8 cellular contexts compared by ENCODE assay signal in the genomic region with DNA sequence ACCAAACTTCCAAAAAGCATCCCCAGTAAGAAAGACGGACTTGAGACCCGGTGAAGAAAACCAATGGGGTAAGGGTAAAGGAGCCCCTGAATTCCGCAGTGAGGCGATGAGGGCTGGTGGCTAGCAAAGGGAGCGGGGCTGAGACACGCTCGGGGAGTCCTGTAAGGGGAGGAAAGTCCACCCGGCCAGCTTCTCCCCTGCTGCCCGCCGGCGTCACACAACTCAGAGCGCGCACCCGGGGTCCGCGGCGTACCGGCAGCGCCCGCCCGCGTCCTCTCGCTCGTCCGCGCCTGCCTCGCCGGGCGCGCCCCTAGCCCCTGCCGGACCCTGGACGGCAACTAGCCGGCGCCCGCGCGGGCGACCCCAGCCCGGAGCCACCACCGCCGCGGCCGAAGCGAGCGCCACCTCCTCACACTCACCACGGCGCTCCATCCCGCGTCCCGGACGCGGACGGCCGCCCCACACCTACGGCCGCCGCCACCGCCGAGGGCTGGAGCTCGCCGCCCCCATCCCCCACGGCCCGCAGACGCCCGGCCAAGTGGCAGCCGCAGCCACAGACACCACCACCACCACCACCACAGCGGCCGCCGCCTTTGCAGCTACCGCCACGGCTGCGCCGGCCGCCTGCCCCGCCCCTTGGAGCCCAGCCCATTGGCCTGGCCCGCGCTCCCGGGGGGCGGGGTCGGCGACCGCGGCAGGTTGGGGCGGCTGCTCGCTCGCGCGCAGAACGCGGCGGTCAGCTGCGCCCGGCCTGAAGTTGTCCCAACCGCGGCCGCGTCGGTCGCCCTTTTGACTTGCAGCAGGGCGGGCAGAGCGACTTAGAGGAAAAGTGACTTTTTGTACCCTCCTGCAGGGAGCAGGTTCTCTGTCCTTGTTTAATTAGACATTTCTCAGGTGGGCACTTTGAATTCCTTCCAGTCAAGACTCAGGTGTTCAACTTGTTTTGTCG. TPM values are rescaled to one million over a fixed set of nuclear protein-coding genes. Genes with fewer than 3 reads are reported as not detected.
DNase-seq lines count a peak whose midpoint lies in the region; ATAC-seq and TF ChIP-seq lines count a peak whose summit lies in the region.

No MANE protein-coding gene starts in this region.

- ATAC-seq in GM21367 (IDR thresholded peaks at IDR 0.05; ENCODE audit: unreplicated experiment) (peak; percentile 69), right lobe of liver (peak; percentile 93 to 96 (median 94)), GM18870 (IDR thresholded peaks at IDR 0.05; ENCODE audit: unreplicated experiment) (no peak)
- peak; percentile 70 for ATAC-seq in stimulated activated naive CD8-positive, alpha-beta T cell treated with anti-CD3 and anti-CD28 coated beads, Interleukin-15, amount 100 ng/mL, for 72 hours

- H3K4me1 ChIP-seq in right lobe of liver, result peaks cover 0 to 5% (median 0%) of the 10 kb centered on the region in 4 donors

- no peaks in the 10 kb centered on the region for H3K36me3 Mint-ChIP-seq in dendritic cell treated with granulocyte-macrophage colony-stimulating factor and Interleukin-4, amounts not matched to agents 40 ng/mL and 50 ng/mL, for 4 days (ENCODE audit: low read depth)

- peak overlapping the region; percentile 68 for H3K4me3 Mint-ChIP-seq in dendritic cell treated with granulocyte-macrophage colony-stimulating factor and Interleukin-4, amounts not matched to agents 40 ng/mL and 50 ng/mL, for 4 days
- peak overlapping the region; percentile 74 to 81 for H3K4me3 Mint-ChIP-seq in stimulated activated naive CD8-positive, alpha-beta T cell treated with anti-CD3 and anti-CD28 coated beads, Interleukin-15, amount 100 ng/mL, for 72 hours

- DNase-seq in DMS53 (lab: John Stamatoyannopoulos, UW) (peak; percentile 96), HT1080 (ENCODE audit: low read depth) (peak; percentile 80), SW 1271 (lab: John Stamatoyannopoulos, UW) (peak; percentile 59 to 60), right lobe of liver (peak; percentile 90 to 91 (median 90))
- DNase-seq in stimulated activated naive CD8-positive, alpha-beta T cell treated with anti-CD3 and anti-CD28 coated beads, Interleukin-15, amount 100 ng/mL, for 72 hours, result peak; percentile 24 to 26

- H3K4me3 ChIP-seq in right lobe of liver, result peak overlapping the region; percentile 45 to 77 (median 60)

- H3K27ac Mint-ChIP-seq in dendritic cell treated with granulocyte-macrophage colony-stimulating factor and Interleukin-4, amounts not matched to agents 40 ng/mL and 50 ng/mL, for 4 days, result no peak overlapping the region
- peak overlapping the region in 1 of 2 donors; percentile 3 for H3K27ac Mint-ChIP-seq in stimulated activated naive CD8-positive, alpha-beta T cell treated with anti-CD3 and anti-CD28 coated beads, Interleukin-15, amount 100 ng/mL, for 72 hours

- TF ChIP-seq POLR2A in right lobe of liver (IDR thresholded peaks at IDR 0.05), result peak; percentile 93

- H3K4me1 Mint-ChIP-seq in dendritic cell treated with granulocyte-macrophage colony-stimulating factor and Interleukin-4, amounts not matched to agents 40 ng/mL and 50 ng/mL, for 4 days (ENCODE audit: low read depth), result peaks cover 15% of the 10 kb centered on the region
- H3K4me1 Mint-ChIP-seq in stimulated activated naive CD8-positive, alpha-beta T cell treated with anti-CD3 and anti-CD28 coated beads, Interleukin-15, amount 100 ng/mL, for 72 hours, result peaks cover 15% of the 10 kb centered on the region

- H3K27me3 ChIP-seq in right lobe of liver, result no peaks in the 10 kb centered on the region

- peaks cover 13% of the 10 kb centered on the region for H3K9me3 Mint-ChIP-seq in dendritic cell treated with granulocyte-macrophage colony-stimulating factor and Interleukin-4, amounts not matched to agents 40 ng/mL and 50 ng/mL, for 4 days
- peaks cover 11 to 22% of the 10 kb centered on the region in 2 donors for H3K9me3 Mint-ChIP-seq in stimulated activated naive CD8-positive, alpha-beta T cell treated with anti-CD3 and anti-CD28 coated beads, Interleukin-15, amount 100 ng/mL, for 72 hours

- intact Hi-C loops in dendritic cell treated with granulocyte-macrophage colony-stimulating factor and Interleukin-4, amounts not matched to agents 40 ng/mL and 50 ng/mL, for 4 days (cut with micrococcal nuclease), result no loop called here
- intact Hi-C loops in right lobe of liver (cut with DNase I), result loop anchor here in 1 of 2 donors (5.0 to 10.0 kb wide), 2 partner anchors 60 to 183 kb away; no protein-coding TSS in a partner anchor

- no peaks in the 10 kb centered on the region for H3K36me3 ChIP-seq in right lobe of liver

- peaks cover 0 to under 1% (median 0%) of the 10 kb centered on the region in 4 donors for H3K9me3 ChIP-seq in right lobe of liver

- H3K27ac ChIP-seq in right lobe of liver, result peak overlapping the region; percentile 66 to 81 (median 80)

- WGBS in right lobe of liver (ENCODE audit: insufficient coverage, low coverage, low lambda C conversion rate, missing lambda C conversion rate), result 0% methylated on average over 21 of the region's 102 CpGs

- no peak for TF ChIP-seq CTCF in right lobe of liver (IDR thresholded peaks at IDR 0.05)

- peaks cover 82% of the 10 kb centered on the region for H3K27me3 Mint-ChIP-seq in dendritic cell treated with granulocyte-macrophage colony-stimulating factor and Interleukin-4, amounts not matched to agents 40 ng/mL and 50 ng/mL, for 4 days
- H3K27me3 Mint-ChIP-seq in stimulated activated naive CD8-positive, alpha-beta T cell treated with anti-CD3 and anti-CD28 coated beads, Interleukin-15, amount 100 ng/mL, for 72 hours, result peaks cover 91% of the 10 kb centered on the region

RNA-seq across cellular contexts. Expression of a gene that starts 10.0 kb away (rescaled TPM):
- total RNA-seq in HT1080 (2014; rRNA removed; shearing (Covaris generic)), result 43.1 and 50.5 TPM in 2 replicates
- 85.0 and 112 TPM in 2 replicates for polyA plus RNA-seq in HT1080 (2015; cell fraction: cytosol; rRNA removed)
- 162 and 163 TPM in 2 replicates for polyA plus RNA-seq in HT1080 (2015; cell fraction: nucleus; rRNA removed)
- 10 to 100 TPM; 15.1 to 28.9 (median 21.1) TPM for total RNA-seq in right lobe of liver

Comparison
In these comparisons a context has a peak if more than half of its experiments do, and no peak if none do; other contexts are left out.
1. DNase-seq: peak in every context shown above with its lines; median percentile 96 in DMS53; 90 in right lobe of liver; 80 in HT1080; 60 in SW 1271; 25 in stimulated activated naive CD8-positive, alpha-beta T cell treated with anti-CD3 and anti-CD28 coated beads, Interleukin-15, amount 100 ng/mL, for 72 hours.